Comparison of ENCODE assay signal across 9 cellular contexts in the genomic region with DNA sequence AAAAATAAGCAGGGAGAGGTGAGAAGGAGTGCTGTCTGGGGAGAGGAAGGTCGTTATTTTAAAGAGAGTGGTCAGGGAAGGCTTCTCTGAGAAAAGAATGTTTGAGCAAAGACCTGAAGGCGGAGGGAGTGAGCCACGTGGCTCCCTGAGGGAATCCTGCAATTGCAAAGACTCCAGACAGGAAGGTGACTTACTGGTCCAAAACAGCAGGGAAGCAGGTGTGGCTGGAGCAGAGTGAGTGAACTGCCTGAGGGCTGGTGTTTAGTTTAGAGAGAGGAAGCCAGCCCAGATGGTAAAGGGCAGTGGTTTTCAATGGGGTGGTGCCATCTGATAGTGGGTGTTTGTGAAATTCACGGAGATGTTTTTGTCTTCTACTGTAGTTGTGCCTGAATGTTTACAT. TPM values are rescaled to one million over a fixed set of nuclear protein-coding genes. Genes with fewer than 3 reads are reported as not detected.
DNase-seq lines count a peak whose midpoint lies in the region; ATAC-seq and TF ChIP-seq lines count a peak whose summit lies in the region.
"Had no signal": no experiment of that assay in that cellular context is flagged by ENCODE, and none has a peak within 500 bp of the region (broad histone marks: within the 10 kb centered on the region; RNA-seq: fewer than 3 reads in every experiment).

No MANE protein-coding gene starts in this region.

- TF ChIP-seq POLR2A in stomach (IDR thresholded peaks at IDR 0.05) = no peak

- H3K4me1 ChIP-seq in stomach = peaks cover 0 to 14% (median 6%) of the 10 kb centered on the region in 4 donors

- peak; percentile 42 to 57 for ATAC-seq in left cardiac atrium
- ATAC-seq in Right ventricle myocardium inferior = no peak
- ATAC-seq in GM21360 (IDR thresholded peaks at IDR 0.05; ENCODE audit: unreplicated experiment) = no peak

- intact Hi-C loops in left cardiac atrium (cut with DNase I) (no loop called here), Right ventricle myocardium inferior (cut with DNase I) (no loop called here), stomach (cut with DNase I; ENCODE audit: low total_unique reads) (no loop called here)

- no peaks in the 10 kb centered on the region for H3K9me3 ChIP-seq in stomach

- no peak overlapping the region for H3K4me3 ChIP-seq in stomach

- TF ChIP-seq EP300 in stomach (IDR thresholded peaks at IDR 0.05) = no peak

- H3K27ac ChIP-seq in stomach = peak overlapping the region in 2 of 5 donors; percentile 3 to 33

- H3K36me3 ChIP-seq in stomach = no peaks in the 10 kb centered on the region

- 7 to 32% (median 23%) methylated on average over 4 of the region's 4 CpGs for WGBS in stomach, 5 donors

- TF ChIP-seq CTCF in stomach (IDR thresholded peaks at IDR 0.05) = no peak

- H3K27me3 ChIP-seq in stomach = no peaks in the 10 kb centered on the region

- DNase-seq in left cardiac atrium (peak; percentile 23), Right ventricle myocardium inferior (ENCODE audit: missing footprints) (no peak), NCI-H2196 (lab: John Stamatoyannopoulos, UW; ENCODE audit: unreplicated experiment) (peak; percentile 53), dermis microvascular lymphatic vessel endothelial cell (ENCODE audit: low read depth in 2 of 2) (peak; percentile 22 to 95), stomach (peak; percentile 45), germinal center (ENCODE audit: low spot score) (no peak)
- DNase-seq in activated CD4-positive, CD25-positive, alpha-beta regulatory T cell (lab: John Stamatoyannopoulos, UW) = no peak
- DNase-seq: activated CD4-positive, alpha-beta T cell treated with anti-CD3 and anti-CD28 coated beads for 4 hours had no signal

RNA-seq across cellular contexts. Expression of gene LTA4H, which starts 58.8 kb away (rescaled TPM):
- total RNA-seq in left cardiac atrium = 10 to 100 TPM; 35.3 to 40.3 TPM
- total RNA-seq in Right ventricle myocardium inferior = 35.6 TPM
- total RNA-seq in dermis microvascular lymphatic vessel endothelial cell = 52.5 and 56.1 TPM in 2 replicates
- 10 to 100 TPM; 22.6 to 91.5 (median 73.6) TPM for total RNA-seq in stomach
- polyA plus RNA-seq in stomach = 10 to 100 TPM; 38.2 to 62.6 (median 51.6) TPM

Comparison
In these comparisons a context has a peak if more than half of its experiments do, and no peak if none do; other contexts are left out.
1. ATAC-seq: peak in left cardiac atrium (2 of 2); none in Right ventricle myocardium inferior (single experiment) and GM21360 (single experiment).
2. DNase-seq: peak in left cardiac atrium (single experiment), NCI-H2196 (single experiment), dermis microvascular lymphatic vessel endothelial cell (2 of 2) and stomach (single experiment); none in Right ventricle myocardium inferior (single experiment), activated CD4-positive, CD25-positive, alpha-beta regulatory T cell (0 of 4) and germinal center (single experiment).